ENCODE assay signal across 9 cellular contexts in the genomic region with DNA sequence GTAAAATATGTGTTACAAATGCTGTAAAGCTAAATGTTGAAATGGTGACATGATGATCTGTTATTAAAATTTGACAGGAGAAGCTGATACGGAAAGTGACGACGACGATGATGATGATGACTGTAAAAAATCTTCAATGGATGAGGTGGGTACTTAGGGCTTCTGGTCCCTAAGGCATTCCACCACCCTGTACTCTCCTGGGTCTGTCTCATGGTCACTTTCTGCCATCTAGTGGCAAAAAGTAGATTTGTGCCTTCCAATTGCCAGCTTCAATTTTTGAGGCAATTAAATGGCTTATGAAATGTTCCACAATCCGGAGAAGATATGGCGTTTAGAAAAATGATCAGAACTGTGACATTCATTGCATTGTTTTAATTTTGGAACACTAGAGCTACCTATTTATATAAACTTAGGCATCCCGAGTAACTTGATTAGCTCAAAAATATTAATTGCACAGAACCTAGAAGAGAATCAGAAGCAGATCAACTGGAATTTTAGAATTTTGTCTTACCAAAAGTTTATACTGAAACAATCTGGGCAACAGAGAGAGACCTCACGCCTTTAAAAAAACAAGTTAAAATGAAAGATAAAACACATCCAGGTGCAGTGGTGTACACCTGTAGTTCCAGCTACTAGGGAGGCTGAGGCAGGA.
DNase-seq lines count a peak whose midpoint lies in the region; ATAC-seq and TF ChIP-seq lines count a peak whose summit lies in the region.
"Had no signal": no experiment of that assay in that cellular context is flagged by ENCODE, and none has a peak within 500 bp of the region (broad histone marks: within the 10 kb centered on the region; RNA-seq: fewer than 3 reads in every experiment).

No MANE protein-coding gene starts in this region.

- peak; percentile 93 for TF ChIP-seq CTCF in PC-3 (conservative IDR thresholded peaks at IDR 0.05; ENCODE audit: low read depth, low read length)
- TF ChIP-seq CTCF in cardiac fibroblast (IDR thresholded peaks at IDR 0.05; ENCODE audit: low read depth, low read length), result peak; percentile 69

- no peaks in the 10 kb centered on the region for H3K36me3 ChIP-seq in PC-3 (ENCODE audit: low read depth, low read length)

- POLR2A ChIA-PET in activated CD4-positive, alpha-beta T cell treated with anti-CD3 and anti-CD28 coated beads for 36 hours (lab: Charles Lee), result interaction anchor here (0.8 kb wide), 1 partner anchor 786 kb away, joined by 3 read pairs; no protein-coding TSS in a partner anchor
- POLR2A ChIA-PET in PC-3 (lab: Charles Lee; ENCODE audit: unreplicated experiment), result no interaction called here

- no peaks in the 10 kb centered on the region for H3K79me2 ChIP-seq in PC-3 (ENCODE audit: low read length)

- no peak overlapping the region for H3K4me3 Mint-ChIP-seq in activated CD4-positive, alpha-beta T cell treated with anti-CD3 and anti-CD28 coated beads for 36 hours
- H3K4me3 Mint-ChIP-seq: CD8-positive, alpha-beta memory T cell had no signal

- no peak overlapping the region for H3K27ac Mint-ChIP-seq in activated CD4-positive, alpha-beta T cell treated with anti-CD3 and anti-CD28 coated beads for 36 hours
- H3K27ac Mint-ChIP-seq: CD8-positive, alpha-beta memory T cell had no signal

- no peaks in the 10 kb centered on the region for H3K27me3 Mint-ChIP-seq in activated CD4-positive, alpha-beta T cell treated with anti-CD3 and anti-CD28 coated beads for 36 hours
- H3K27me3 Mint-ChIP-seq: CD8-positive, alpha-beta memory T cell had no signal

- H3K4me2 ChIP-seq in PC-3 (ENCODE audit: low read length), result no peak overlapping the region

- H3K9me3 ChIP-seq in PC-3 (ENCODE audit: low read length), result no peaks in the 10 kb centered on the region

- H3K9me3 Mint-ChIP-seq in activated CD4-positive, alpha-beta T cell treated with anti-CD3 and anti-CD28 coated beads for 36 hours (ENCODE audit: low read depth), result no peaks in the 10 kb centered on the region
- H3K9me3 Mint-ChIP-seq: CD8-positive, alpha-beta memory T cell had no signal

- H4K20me1 ChIP-seq in PC-3 (ENCODE audit: low read length), result no peaks in the 10 kb centered on the region

- H3K9ac ChIP-seq in PC-3 (ENCODE audit: low read length), result no peak overlapping the region

- BruUV-seq in PC-3 (replicated peaks; lab: Mats Ljungman, UMichigan), result no TSS peak

- H3K27me3 ChIP-seq in PC-3 (ENCODE audit: low read length), result peaks cover 18% of the 10 kb centered on the region; the same call in 1 of the 2 replicates

- no peaks in the 10 kb centered on the region for H3F3A ChIP-seq in PC-3 (ENCODE audit: low read length, unreplicated experiment)

- no peaks in the 10 kb centered on the region for H3K4me1 Mint-ChIP-seq in activated CD4-positive, alpha-beta T cell treated with anti-CD3 and anti-CD28 coated beads for 36 hours
- H3K4me1 Mint-ChIP-seq: CD8-positive, alpha-beta memory T cell had no signal

- peak; percentile 19 for DNase-seq in activated CD4-positive, alpha-beta T cell treated with anti-CD3 and anti-CD28 coated beads for 36 hours
- DNase-seq in activated CD4-positive, alpha-beta T cell treated with anti-CD3 and anti-CD28 coated beads, Interleukin-2, amount 50 U/mL, for 4 hours, result no peak
- DNase-seq in LHCN-M2 (ENCODE audit: low read depth), result peak; percentile 47
- DNase-seq in PC-3, result peak; percentile 88
- DNase-seq in cardiac fibroblast (ENCODE audit: low read depth in 2 of 2), result peak; percentile 81 to 85
- DNase-seq in kidney tubule cell (ENCODE audit: low spot score), result peak; percentile 71
- peak; percentile 38 for DNase-seq in stromal cell of bone marrow (ENCODE audit: low read depth)

- intact Hi-C loops in activated CD4-positive, alpha-beta T cell treated with anti-CD3 and anti-CD28 coated beads for 36 hours (cut with DNase I, micrococcal nuclease), result loop anchor here (1.0 to 10.0 kb wide), 9 partner anchors 330 to 1895 kb away; a partner anchor contains a TSS
- intact Hi-C loops in PC-3 (cut with micrococcal nuclease), result loop anchor here (1.0 to 10.0 kb wide), 5 partner anchors 198 to 786 kb away; a partner anchor contains a TSS

- no peaks in the 10 kb centered on the region for H3K36me3 Mint-ChIP-seq in activated CD4-positive, alpha-beta T cell treated with anti-CD3 and anti-CD28 coated beads for 36 hours (ENCODE audit: low read depth)

- H3K9me2 ChIP-seq in PC-3 (replicated peaks; ENCODE audit: low read length), result no peaks in the 10 kb centered on the region

- no peak overlapping the region for H3K27ac ChIP-seq in PC-3 (ENCODE audit: low read length)

- H3K4me1 ChIP-seq in PC-3 (ENCODE audit: insufficient read depth, low read length), result no peaks in the 10 kb centered on the region

- no peak overlapping the region for H2AFZ ChIP-seq in PC-3 (ENCODE audit: low read length)

- ATAC-seq in activated CD4-positive, alpha-beta T cell treated with anti-CD3 and anti-CD28 coated beads for 36 hours, result peak; percentile 64
- peak; percentile 64 for ATAC-seq in GM21786 (IDR thresholded peaks at IDR 0.05; ENCODE audit: unreplicated experiment)
- peak; percentile 95 for ATAC-seq in PC-3

- CTCF ChIA-PET in activated CD4-positive, alpha-beta T cell treated with anti-CD3 and anti-CD28 coated beads for 36 hours (lab: Charles Lee), result interaction anchor here (0.6 to 4.2 kb wide), 61 partner anchors 9 to 1956 kb away, joined by 3 to 55 read pairs (median 4); a partner anchor contains a TSS
- CTCF ChIA-PET in PC-3 (lab: Charles Lee), result interaction anchor here (0.6 to 3.0 kb wide), 7 partner anchors 32 to 785 kb away, joined by 3 to 46 read pairs (median 8); a partner anchor contains a TSS

- H3K4me3 ChIP-seq in PC-3 (ENCODE audit: low read length) (no peak overlapping the region), cardiac fibroblast (replicated peaks in 1 of 2; ENCODE audit: low read depth in 2 of 2, low read length in 2 of 2) (no peak overlapping the region)

Comparison
In these comparisons a context has a peak if more than half of its experiments do, and no peak if none do; other contexts are left out.
1. DNase-seq: peak in activated CD4-positive, alpha-beta T cell treated with anti-CD3 and anti-CD28 coated beads for 36 hours (single experiment), LHCN-M2 (single experiment), PC-3 (single experiment), cardiac fibroblast (2 of 2), kidney tubule cell (single experiment) and stromal cell of bone marrow (single experiment); none in activated CD4-positive, alpha-beta T cell treated with anti-CD3 and anti-CD28 coated beads, Interleukin-2, amount 50 U/mL, for 4 hours (0 of 2).
2. Peak in every context shown above with its lines, with median percentiles within 50 percentile points of each other: ATAC-seq.